7 cellular contexts compared by ENCODE assay signal in genomic region chr10:92572362-92573090, GRCh38. TPM values are rescaled to one million over a fixed set of nuclear protein-coding genes. Genes with fewer than 3 reads are reported as not detected.
DNase-seq lines count a peak whose midpoint lies in the region; ATAC-seq and TF ChIP-seq lines count a peak whose summit lies in the region.

No MANE protein-coding gene starts in this region.

- no peaks in the 10 kb centered on the region for H4K20me1 ChIP-seq in SU-DHL-6 (ENCODE audit: low read depth, low read length)
- peaks cover 28% of the 10 kb centered on the region for H4K20me1 ChIP-seq in smooth muscle cell (ENCODE audit: low read depth)

- in situ Hi-C loops in HAP-1 (cut with MboI; ENCODE audit: low sequenced_read_pairs) = loop anchor here (5.0 kb wide), 1 partner anchor 50 kb away; no protein-coding TSS in a partner anchor

- peaks cover 22% of the 10 kb centered on the region for H3K4me1 ChIP-seq in HAP-1
- H3K4me1 ChIP-seq in smooth muscle cell (ENCODE audit: low read depth) = peaks cover 20% of the 10 kb centered on the region

- H3K9me3 ChIP-seq in HAP-1 = no peaks in the 10 kb centered on the region
- no peaks in the 10 kb centered on the region for H3K9me3 ChIP-seq in SU-DHL-6 (ENCODE audit: insufficient read depth, low read length)
- H3K9me3 ChIP-seq in smooth muscle cell (replicated peaks; ENCODE audit: low read depth) = no peaks in the 10 kb centered on the region

- WGBS in smooth muscle cell (ENCODE audit: low lambda C conversion rate) = 24% methylated on average over 8 of the region's 8 CpGs

- H3K27ac ChIP-seq in SU-DHL-6 (ENCODE audit: low read depth, low read length) (no peak overlapping the region), smooth muscle cell (ENCODE audit: low read depth) (peak overlapping the region; percentile 93)

- H3F3A ChIP-seq in SU-DHL-6 (ENCODE audit: insufficient read depth) = peaks cover 3% of the 10 kb centered on the region; the same call in 1 of the 2 replicates
- no peaks in the 10 kb centered on the region for H3F3A ChIP-seq in smooth muscle cell (ENCODE audit: low read depth)

- TF ChIP-seq CTCF in SU-DHL-6 (IDR thresholded peaks at IDR 0.05; ENCODE audit: insufficient read depth, low read length, poor library complexity, severe bottlenecking) (no peak), fibroblast of villous mesenchyme (IDR thresholded peaks at IDR 0.05; ENCODE audit: insufficient read depth, low read depth, low read length) (no peak), smooth muscle cell (IDR thresholded peaks at IDR 0.05; ENCODE audit: borderline replicate concordance, insufficient read depth, poor library complexity, severe bottlenecking) (no peak)

- H3K27me3 ChIP-seq in HAP-1 (ENCODE audit: low read depth) = no peaks in the 10 kb centered on the region
- no peaks in the 10 kb centered on the region for H3K27me3 ChIP-seq in SU-DHL-6 (ENCODE audit: low read length)
- no peaks in the 10 kb centered on the region for H3K27me3 ChIP-seq in smooth muscle cell (ENCODE audit: low read depth)

- H2AFZ ChIP-seq in SU-DHL-6 (ENCODE audit: low read depth, low read length, severe bottlenecking) (peak overlapping the region; percentile 94), smooth muscle cell (ENCODE audit: low read depth) (peak overlapping the region; percentile 91)

- H3K4me3 ChIP-seq in HAP-1 = peak overlapping the region; percentile 85
- peak overlapping the region; percentile 80 for H3K4me3 ChIP-seq in SU-DHL-6 (ENCODE audit: insufficient read depth, low read length, poor library complexity, severe bottlenecking)
- peak overlapping the region; percentile 93 for H3K4me3 ChIP-seq in fibroblast of villous mesenchyme (ENCODE audit: low read depth, low read length)
- H3K4me3 ChIP-seq in smooth muscle cell = peak overlapping the region; percentile 70

- H3K79me2 ChIP-seq in SU-DHL-6 (ENCODE audit: insufficient read depth, low read length) (peaks cover 56% of the 10 kb centered on the region), smooth muscle cell (ENCODE audit: low read depth) (peaks cover 30% of the 10 kb centered on the region)

- DNase-seq in HAP-1 (ENCODE audit: low spot score in 2 of 2) (peak in 1 of 2 experiments; percentile 46), fibroblast of villous mesenchyme (ENCODE audit: low read depth) (no peak), smooth muscle cell (lab: John Stamatoyannopoulos, UW; ENCODE audit: unreplicated experiment) (peak; percentile 18), NCI-H146 treated with DMSO at 0.1 percent for 48 hours (lab: John Stamatoyannopoulos, UW; ENCODE audit: unreplicated experiment) (no peak), SIG-M5 (lab: John Stamatoyannopoulos, UW) (no peak)

- H3K36me3 ChIP-seq in HAP-1 (replicated peaks) = peaks cover 12% of the 10 kb centered on the region; the same call in 1 of the 2 replicates
- no peaks in the 10 kb centered on the region for H3K36me3 ChIP-seq in SU-DHL-6 (ENCODE audit: low read length)
- H3K36me3 ChIP-seq in smooth muscle cell (ENCODE audit: low read depth) = no peaks in the 10 kb centered on the region

- peak overlapping the region; percentile 76 for H3K4me2 ChIP-seq in SU-DHL-6 (ENCODE audit: low read depth, low read length, poor library complexity, severe bottlenecking)
- peak overlapping the region; percentile 91 for H3K4me2 ChIP-seq in smooth muscle cell

- peak overlapping the region; percentile 89 for H3K9ac ChIP-seq in SU-DHL-6 (ENCODE audit: low read length)
- H3K9ac ChIP-seq in smooth muscle cell (ENCODE audit: low read depth) = peak overlapping the region; percentile 93

- ATAC-seq in HG03175 (IDR thresholded peaks at IDR 0.05; ENCODE audit: unreplicated experiment) = no peak

- no peaks in the 10 kb centered on the region for H3K9me2 ChIP-seq in SU-DHL-6 (replicated peaks; ENCODE audit: insufficient read depth, low read length)

RNA-seq across cellular contexts. Expression of gene IDE, which starts 1.4 kb away (rescaled TPM):
- 41.6 and 56.6 TPM in 2 replicates for total RNA-seq in fibroblast of villous mesenchyme
- total RNA-seq in smooth muscle cell = 30.6 and 33.4 TPM in 2 replicates
- 10.4 and 12.8 TPM in 2 replicates for polyA plus RNA-seq in smooth muscle cell

RNA-seq across cellular contexts. Expression of gene KIF11, which starts 20.4 kb away (rescaled TPM):
- total RNA-seq in fibroblast of villous mesenchyme = 11.9 and 20.7 TPM in 2 replicates
- total RNA-seq in smooth muscle cell = 9.1 and 14.3 TPM in 2 replicates
- 4.1 and 6.0 TPM in 2 replicates for polyA plus RNA-seq in smooth muscle cell
